ENCODE assay signal across 8 cellular contexts in the genomic region with DNA sequence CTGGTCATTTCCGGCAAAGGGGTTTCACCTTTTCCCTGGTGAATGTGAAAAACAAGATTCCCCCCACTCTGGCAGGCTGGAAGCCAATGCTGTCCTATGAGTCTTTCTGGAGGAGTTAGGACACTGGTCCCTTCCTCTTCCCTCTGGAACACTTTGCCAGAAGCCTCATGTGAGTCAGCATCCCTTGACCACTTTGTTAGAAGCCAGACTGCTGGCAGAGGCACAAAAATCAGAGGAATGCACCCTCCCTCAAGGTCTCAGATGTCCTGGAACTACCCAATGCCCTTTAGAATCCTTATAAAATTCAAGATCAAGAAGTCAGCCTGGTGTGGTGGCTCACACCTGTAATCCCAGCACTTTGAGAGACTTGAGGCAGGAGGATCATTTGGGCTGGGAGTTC. TPM values are rescaled to one million over a fixed set of nuclear protein-coding genes. Genes with fewer than 3 reads are reported as not detected.
DNase-seq lines count a peak whose midpoint lies in the region; ATAC-seq lines count a peak whose summit lies in the region.

No MANE protein-coding gene starts in this region.

- 86% methylated on average over 1 of the region's 1 CpG; no CpG with 5 or more reads in 1 of the 2 experiments for WGBS in mesodermal cell (ENCODE audit: insufficient coverage in 2 of 2), 2 experiments

- DNase-seq in NCI-H2196 (lab: John Stamatoyannopoulos, UW; ENCODE audit: unreplicated experiment), result peak; percentile 61
- no peak for DNase-seq in NCI-H2196 treated with DMSO at 0.1 percent for 48 hours (lab: John Stamatoyannopoulos, UW; ENCODE audit: unreplicated experiment)
- DNase-seq in epithelial cell of prostate (ENCODE audit: low read depth, low spot score), result peak; percentile 46
- DNase-seq in NCI-H2227 (lab: John Stamatoyannopoulos, UW; ENCODE audit: unreplicated experiment), result no peak
- no peak for DNase-seq in activated CD4-positive, alpha-beta T cell treated with anti-CD3 and anti-CD28 coated beads, Interleukin-2, amount 50 U/mL, for 4 hours
- DNase-seq in NCI-H345 treated with DMSO at 0.1 percent for 48 hours (lab: John Stamatoyannopoulos, UW; ENCODE audit: unreplicated experiment), result no peak

- no peak for ATAC-seq in GM18907 (IDR thresholded peaks at IDR 0.05; ENCODE audit: unreplicated experiment)

- H3K27ac ChIP-seq in epithelial cell of prostate (peak overlapping the region; percentile 47), mesodermal cell (ENCODE audit: low read depth, low read length, severe bottlenecking) (peak overlapping the region; percentile 69)

- H3K4me3 ChIP-seq in mesodermal cell (ENCODE audit: extremely low read depth, insufficient read depth, low read length, poor library complexity, severe bottlenecking), result no peak overlapping the region

- H3K9me3 ChIP-seq in mesodermal cell (ENCODE audit: control insufficient read depth, low read length), result no peaks in the 10 kb centered on the region

- H3K4me1 ChIP-seq in mesodermal cell (ENCODE audit: control insufficient read depth, insufficient read depth, low read length, poor library complexity, severe bottlenecking), result peaks cover 27% of the 10 kb centered on the region

- peaks cover 16% of the 10 kb centered on the region for H3K36me3 ChIP-seq in mesodermal cell (ENCODE audit: control insufficient read depth, insufficient read depth, low read length)

RNA-seq across cellular contexts. Expression of a gene that starts 26.6 kb away (rescaled TPM):
- 90.1 TPM for polyA plus RNA-seq in mesodermal cell (2013, experiment 1 of 2)
- polyA plus RNA-seq in mesodermal cell (2013, experiment 2 of 2), result 80.3 TPM

Comparison
In these comparisons a context has a peak if more than half of its experiments do, and no peak if none do; other contexts are left out.
1. DNase-seq: peak in NCI-H2196 (single experiment) and epithelial cell of prostate (single experiment); none in NCI-H2196 treated with DMSO at 0.1 percent for 48 hours (single experiment), NCI-H2227 (single experiment), activated CD4-positive, alpha-beta T cell treated with anti-CD3 and anti-CD28 coated beads, Interleukin-2, amount 50 U/mL, for 4 hours (0 of 2) and NCI-H345 treated with DMSO at 0.1 percent for 48 hours (single experiment).